ENCODE assay signal across 1 cellular context in the genomic region with DNA sequence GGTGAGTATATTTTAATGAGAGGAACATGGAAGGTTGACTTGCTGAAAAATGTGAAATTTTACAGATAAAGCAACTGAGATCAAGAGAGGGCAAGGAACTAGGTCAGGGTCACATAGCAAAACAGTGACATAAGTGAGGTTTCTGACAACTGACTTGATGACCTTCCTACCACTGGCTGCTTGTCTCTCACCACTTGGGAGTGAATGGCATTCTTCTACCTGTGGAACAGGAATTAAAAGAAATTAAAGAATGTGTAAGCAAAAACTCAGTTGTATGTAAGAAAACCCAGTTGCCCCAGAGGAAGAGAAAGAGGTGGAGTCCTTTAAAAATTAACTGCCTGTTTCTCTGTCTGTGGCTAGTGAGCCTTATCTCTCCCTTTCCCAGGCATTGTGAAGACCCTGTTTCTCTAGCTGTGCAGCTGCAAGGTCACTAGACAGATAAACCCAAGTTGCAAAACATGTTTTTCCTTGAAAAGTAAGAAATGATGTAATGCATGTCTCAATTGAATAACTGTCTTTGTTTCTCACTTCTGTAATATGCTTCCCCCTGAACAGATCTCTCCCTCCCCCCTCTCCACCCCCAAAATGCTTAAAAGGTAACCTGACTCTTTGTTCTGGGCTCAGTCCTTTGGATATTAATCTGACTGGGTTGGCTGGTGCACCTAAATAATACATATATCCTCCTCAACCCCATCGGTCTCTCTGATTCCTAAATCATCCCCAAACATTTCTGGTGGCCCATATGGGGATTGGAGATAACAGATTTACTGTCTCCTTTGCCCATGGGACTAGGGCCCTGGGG.
TF ChIP-seq lines count a peak whose summit lies in the region.

No MANE protein-coding gene starts in this region.

TF ChIP-seq in SK-N-SH, 30 proteins besides CTCF, POLR2A, EP300 and RAD21 (continued from another document):
- TF ChIP-seq PBX3 (IDR thresholded peaks at IDR 0.05) (no peak), MEF2A (IDR thresholded peaks at IDR 0.05; ENCODE audit: borderline replicate concordance, low read depth) (no peak), USF2 (IDR thresholded peaks at IDR 0.05; ENCODE audit: borderline replicate concordance, low read depth, low read length) (no peak), CHD2 (IDR thresholded peaks at IDR 0.05; ENCODE audit: low read length, partially characterized antibody) (no peak), FOXM1 (IDR thresholded peaks at IDR 0.05; ENCODE audit: low read depth) (no peak), RCOR1 (IDR thresholded peaks at IDR 0.05; ENCODE audit: low read length) (no peak), TEAD4 (IDR thresholded peaks at IDR 0.05; ENCODE audit: borderline replicate concordance, insufficient read depth) (no peak), ELF1 (IDR thresholded peaks at IDR 0.05) (no peak), EZH2phosphoT487 (IDR thresholded peaks at IDR 0.05; ENCODE audit: borderline replicate concordance, low read depth) (no peak), SMC3 (IDR thresholded peaks at IDR 0.05; ENCODE audit: low read depth, low read length) (no peak), SIN3A (IDR thresholded peaks at IDR 0.05; ENCODE audit: borderline replicate concordance, low read depth, low read length) (no peak), FOSL2 (IDR thresholded peaks at IDR 0.05; ENCODE audit: borderline replicate concordance, low read depth) (no peak), YY1 (IDR thresholded peaks at IDR 0.05; ENCODE audit: low read depth) (no peak)
- TF ChIP-seq, protein P1, sequence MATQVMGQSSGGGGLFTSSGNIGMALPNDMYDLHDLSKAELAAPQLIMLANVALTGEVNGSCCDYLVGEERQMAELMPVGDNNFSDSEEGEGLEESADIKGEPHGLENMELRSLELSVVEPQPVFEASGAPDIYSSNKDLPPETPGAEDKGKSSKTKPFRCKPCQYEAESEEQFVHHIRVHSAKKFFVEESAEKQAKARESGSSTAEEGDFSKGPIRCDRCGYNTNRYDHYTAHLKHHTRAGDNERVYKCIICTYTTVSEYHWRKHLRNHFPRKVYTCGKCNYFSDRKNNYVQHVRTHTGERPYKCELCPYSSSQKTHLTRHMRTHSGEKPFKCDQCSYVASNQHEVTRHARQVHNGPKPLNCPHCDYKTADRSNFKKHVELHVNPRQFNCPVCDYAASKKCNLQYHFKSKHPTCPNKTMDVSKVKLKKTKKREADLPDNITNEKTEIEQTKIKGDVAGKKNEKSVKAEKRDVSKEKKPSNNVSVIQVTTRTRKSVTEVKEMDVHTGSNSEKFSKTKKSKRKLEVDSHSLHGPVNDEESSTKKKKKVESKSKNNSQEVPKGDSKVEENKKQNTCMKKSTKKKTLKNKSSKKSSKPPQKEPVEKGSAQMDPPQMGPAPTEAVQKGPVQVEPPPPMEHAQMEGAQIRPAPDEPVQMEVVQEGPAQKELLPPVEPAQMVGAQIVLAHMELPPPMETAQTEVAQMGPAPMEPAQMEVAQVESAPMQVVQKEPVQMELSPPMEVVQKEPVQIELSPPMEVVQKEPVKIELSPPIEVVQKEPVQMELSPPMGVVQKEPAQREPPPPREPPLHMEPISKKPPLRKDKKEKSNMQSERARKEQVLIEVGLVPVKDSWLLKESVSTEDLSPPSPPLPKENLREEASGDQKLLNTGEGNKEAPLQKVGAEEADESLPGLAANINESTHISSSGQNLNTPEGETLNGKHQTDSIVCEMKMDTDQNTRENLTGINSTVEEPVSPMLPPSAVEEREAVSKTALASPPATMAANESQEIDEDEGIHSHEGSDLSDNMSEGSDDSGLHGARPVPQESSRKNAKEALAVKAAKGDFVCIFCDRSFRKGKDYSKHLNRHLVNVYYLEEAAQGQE (IDR thresholded peaks at IDR 0.05; ENCODE audit: low read depth, low read length), result no peak
